ENCODE assay signal across 9 cellular contexts in the genomic region with DNA sequence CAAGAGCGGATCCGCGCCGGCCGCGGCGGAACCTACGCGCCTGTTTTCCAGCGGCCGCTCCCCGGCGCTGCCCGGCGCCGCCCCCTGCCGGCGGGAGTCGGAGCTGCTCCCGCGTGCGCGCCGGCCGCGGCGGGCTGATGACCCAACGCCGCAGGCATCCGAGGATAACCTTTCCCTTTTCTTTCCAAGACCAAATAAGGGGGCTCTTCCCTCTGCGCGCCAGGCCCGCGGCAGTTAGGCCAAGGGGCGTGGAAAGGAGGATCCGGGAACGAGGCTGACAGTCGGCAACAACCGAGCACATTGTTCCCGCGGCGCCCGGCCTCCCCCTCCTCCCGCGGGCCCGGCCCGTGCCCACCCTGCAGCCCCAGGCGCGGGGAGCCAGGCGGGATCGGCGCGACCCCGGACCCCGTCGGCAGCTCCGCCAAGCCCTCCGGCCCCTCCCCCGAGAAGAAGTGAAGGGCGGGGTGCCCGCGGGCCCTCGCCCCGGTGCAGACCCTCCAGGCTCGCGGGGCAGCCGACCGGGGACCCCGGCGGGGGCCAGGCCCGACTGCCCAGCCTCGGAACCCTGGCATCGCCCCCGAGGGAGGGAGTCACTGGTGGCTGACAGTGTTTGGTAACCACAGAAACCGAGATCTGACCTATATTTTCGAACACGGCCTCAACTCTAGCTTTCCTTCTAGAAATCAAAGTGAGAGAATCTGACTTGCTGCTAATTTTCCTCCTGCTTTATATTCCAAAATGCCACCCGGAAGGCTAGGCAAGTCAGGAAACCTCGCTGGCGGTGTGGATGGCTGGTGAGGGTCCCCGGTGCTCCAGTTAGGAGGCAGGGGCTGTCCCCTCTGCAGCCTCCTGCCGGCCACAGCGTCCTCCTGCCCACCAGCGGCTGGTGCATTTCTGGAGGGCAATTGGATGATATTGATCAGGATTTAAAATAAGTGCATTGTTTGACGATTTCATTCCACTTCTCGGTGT. TPM values are rescaled to one million over a fixed set of nuclear protein-coding genes. Genes with fewer than 3 reads are reported as not detected.
DNase-seq lines count a peak whose midpoint lies in the region; ATAC-seq and TF ChIP-seq lines count a peak whose summit lies in the region.
"Had no signal": no experiment of that assay in that cellular context is flagged by ENCODE, and none has a peak within 500 bp of the region (broad histone marks: within the 10 kb centered on the region; RNA-seq: fewer than 3 reads in every experiment).

No MANE protein-coding gene starts in this region.

- no peak overlapping the region for H3K14ac ChIP-seq in neuronal stem cell (ENCODE audit: low read length)

- H2AK5ac ChIP-seq in neuronal stem cell (ENCODE audit: low read depth, low read length), result no peak overlapping the region

- no peak overlapping the region for H4K8ac ChIP-seq in neuronal stem cell (ENCODE audit: low read depth, low read length)

- H3K36me3 Mint-ChIP-seq in activated naive CD4-positive, alpha-beta T cell treated with anti-CD3 and anti-CD28 coated beads, Interleukin-2, amount 50 U/mL, for 72 hours, result no peaks in the 10 kb centered on the region

- peak; percentile 73 to 90 for TF ChIP-seq CTCF in tibial artery (IDR thresholded peaks at IDR 0.05)

- H3K9ac ChIP-seq in BLaER1 treated with 17β-estradiol and CSF1 and Interleukin-3, amounts not matched to agents 10 nM and 100 nM, result peak overlapping the region; percentile 60 to 86 (median 76)
- H3K9ac ChIP-seq in neuronal stem cell (ENCODE audit: low read depth, low read length, poor library complexity), result peak overlapping the region; percentile 63

- H3K79me1 ChIP-seq in neuronal stem cell (ENCODE audit: low read depth, low read length), result no peaks in the 10 kb centered on the region

- H2BK12ac ChIP-seq in neuronal stem cell (ENCODE audit: low read length), result no peak overlapping the region

- ATAC-seq in HG03460 (IDR thresholded peaks at IDR 0.05; ENCODE audit: unreplicated experiment), result peak; percentile 65
- peak; percentile 83 to 85 for ATAC-seq in activated naive CD4-positive, alpha-beta T cell treated with anti-CD3 and anti-CD28 coated beads, Interleukin-2, amount 50 U/mL, for 72 hours

- H3K27ac Mint-ChIP-seq in activated naive CD4-positive, alpha-beta T cell treated with anti-CD3 and anti-CD28 coated beads, Interleukin-2, amount 50 U/mL, for 72 hours, result no peak overlapping the region

- peaks cover 0 to 19% (median 7%) of the 10 kb centered on the region in 11 experiments; a peak in 10 of 22 replicates for H3K27me3 ChIP-seq in BLaER1 treated with 17β-estradiol and CSF1 and Interleukin-3, amounts not matched to agents 10 nM and 100 nM
- H3K27me3 ChIP-seq in neuronal stem cell (ENCODE audit: control insufficient read depth in 3 of 3, insufficient read depth in 3 of 3, low read depth in 1 of 3, low read length in 3 of 3), result peaks cover 0 to 18% (median 2%) of the 10 kb centered on the region in 3 experiments
- no peaks in the 10 kb centered on the region for H3K27me3 ChIP-seq in tibial artery

- H2BK120ac ChIP-seq in neuronal stem cell (ENCODE audit: low read depth, low read length), result peak overlapping the region; percentile 37

- H2BK15ac ChIP-seq in neuronal stem cell (ENCODE audit: low read length), result no peak overlapping the region

- intact Hi-C loops in tibial artery (cut with DNase I; ENCODE audit: low total_unique reads), result loop anchor here (5.0 kb wide), 1 partner anchor 282 kb away; no protein-coding TSS in a partner anchor

- H2AFZ ChIP-seq in neuronal stem cell (ENCODE audit: low read length), result peak overlapping the region; percentile 99

- no peaks in the 10 kb centered on the region for H3K9me3 ChIP-seq in BLaER1 treated with 17β-estradiol and CSF1 and Interleukin-3, amounts not matched to agents 10 nM and 100 nM (replicated peaks in 1 of 11)
- H3K9me3 ChIP-seq in neuronal stem cell (replicated peaks in 1 of 2; ENCODE audit: control insufficient read depth in 2 of 2, insufficient read depth in 1 of 2, low read depth in 1 of 2, low read length in 2 of 2), result no peaks in the 10 kb centered on the region
- H3K9me3 ChIP-seq in tibial artery, result no peaks in the 10 kb centered on the region

- H3K23ac ChIP-seq in neuronal stem cell (ENCODE audit: low read depth, low read length, poor library complexity), result no peak overlapping the region

- no peaks in the 10 kb centered on the region for H4K20me1 ChIP-seq in BLaER1 treated with 17β-estradiol and CSF1 and Interleukin-3, amounts not matched to agents 10 nM and 100 nM

- H3K4me2 ChIP-seq in BLaER1 treated with 17β-estradiol and CSF1 and Interleukin-3, amounts not matched to agents 10 nM and 100 nM, result peak overlapping the region; percentile 92 to 100 (median 98)
- H3K4me2 ChIP-seq in neuronal stem cell (ENCODE audit: insufficient read depth, low read length, poor library complexity, severe bottlenecking), result peak overlapping the region; percentile 70

- H3K9me3 Mint-ChIP-seq in activated naive CD4-positive, alpha-beta T cell treated with anti-CD3 and anti-CD28 coated beads, Interleukin-2, amount 50 U/mL, for 72 hours, result no peaks in the 10 kb centered on the region

- no peaks in the 10 kb centered on the region for H3K36me3 ChIP-seq in BLaER1 treated with 17β-estradiol and CSF1 and Interleukin-3, amounts not matched to agents 10 nM and 100 nM
- H3K36me3 ChIP-seq in neuronal stem cell (replicated peaks in 1 of 2; ENCODE audit: control insufficient read depth in 2 of 2, insufficient read depth in 2 of 2, low read length in 2 of 2) (no peaks in the 10 kb centered on the region), tibial artery (no peaks in the 10 kb centered on the region)

- DNase-seq in GM19240 (ENCODE audit: insufficient read length, low spot score) (peak; percentile 53), RPMI7951 (ENCODE audit: low read depth) (peak; percentile 87), glomerular visceral epithelial cell (ENCODE audit: extremely low spot score) (peak; percentile 88), neuronal stem cell (ENCODE audit: low spot score) (peak; percentile 85), tibial artery (peak; percentile 73 to 94)
- peak; percentile 66 to 75 for DNase-seq in activated naive CD4-positive, alpha-beta T cell treated with anti-CD3 and anti-CD28 coated beads, Interleukin-2, amount 50 U/mL, for 72 hours (ENCODE audit: low spot score in 2 of 2)

- peak overlapping the region; percentile 60 for H2BK5ac ChIP-seq in neuronal stem cell (ENCODE audit: low read length)

- no peak overlapping the region for H3K4ac ChIP-seq in neuronal stem cell (ENCODE audit: low read length)

- H4K91ac ChIP-seq in neuronal stem cell (ENCODE audit: low read depth, low read length, poor library complexity), result no peak overlapping the region

- H3K4me1 ChIP-seq in BLaER1 treated with 17β-estradiol and CSF1 and Interleukin-3, amounts not matched to agents 10 nM and 100 nM, result peaks cover 7 to 46% (median 36%) of the 10 kb centered on the region in 10 experiments; a peak in 19 of 20 replicates
- H3K4me1 ChIP-seq in neuronal stem cell (ENCODE audit: control insufficient read depth in 2 of 2, insufficient read depth in 1 of 2, low read depth in 1 of 2, low read length in 2 of 2) (peaks cover 4 to 9% of the 10 kb centered on the region in 2 donors), tibial artery (peaks cover 0 to 19% (median 7%) of the 10 kb centered on the region in 4 donors)

- no CpG with 5 or more reads among the region's 86 CpGs for WGBS in neuronal stem cell (ENCODE audit: extremely low coverage in 2 of 2, insufficient read length in 2 of 2, insufficient replicate concordance in 1 of 2), 2 donors

- H3K4me3 ChIP-seq in BLaER1 treated with 17β-estradiol and CSF1 and Interleukin-3, amounts not matched to agents 10 nM and 100 nM, result peak overlapping the region; percentile 56 to 79 (median 66)
- H3K4me3 ChIP-seq in neuronal stem cell (ENCODE audit: low read length in 2 of 2), result peak overlapping the region; percentile 52 to 76
- H3K4me3 ChIP-seq in tibial artery, result peak overlapping the region; percentile 61 to 75

- peak overlapping the region; percentile 92 for H3K18ac ChIP-seq in neuronal stem cell (ENCODE audit: low read length)

- H3K27ac ChIP-seq in BLaER1 treated with 17β-estradiol and CSF1 and Interleukin-3, amounts not matched to agents 10 nM and 100 nM, result peak overlapping the region in 10 of 11 experiments; percentile 36 to 82 (median 62); a peak in 17 of 22 replicates
- H3K27ac ChIP-seq in neuronal stem cell (replicated peaks; ENCODE audit: low read length), result peak overlapping the region; percentile 68
- peak overlapping the region; percentile 92 to 93 for H3K27ac ChIP-seq in tibial artery

RNA-seq across cellular contexts. Expression of gene SYNM, which starts 45.6 kb away (rescaled TPM):
- total RNA-seq in RPMI7951 (2014; rRNA removed; shearing (Covaris generic)), result 6.6 and 7.3 TPM in 2 replicates
- total RNA-seq in activated naive CD4-positive, alpha-beta T cell treated with anti-CD3 and anti-CD28 coated beads, Interleukin-2, amount 50 U/mL, for 72 hours, result under 1 TPM; 0.16 to 0.43 TPM
- 0.82 TPM for polyA plus RNA-seq in neuronal stem cell (2013, experiment 1 of 2)
- polyA plus RNA-seq in neuronal stem cell (2013, experiment 2 of 2), result 0.94 TPM

RNA-seq across cellular contexts. Expression of gene PGPEP1L, which starts 51.7 kb away (rescaled TPM):
- not detected in 2 replicates for total RNA-seq in RPMI7951 (2014; rRNA removed; shearing (Covaris generic))
- not detected for total RNA-seq in activated naive CD4-positive, alpha-beta T cell treated with anti-CD3 and anti-CD28 coated beads, Interleukin-2, amount 50 U/mL, for 72 hours
- polyA plus RNA-seq in neuronal stem cell (2013, experiment 1 of 2), result not detected
- polyA plus RNA-seq in neuronal stem cell (2013, experiment 2 of 2), result not detected
- total RNA-seq: T-helper 1 cell treated with Interleukin-12 subunit alpha and Interleukin-12 subunit beta and Interleukin-4 antibody, amounts not matched to agents 30 ng/mL and 1 ng/mL, for 36 hours had no signal

Comparison
In these comparisons a context has a peak if more than half of its experiments do, and no peak if none do; other contexts are left out.
1. Peak in every context shown above with its lines: DNase-seq, ATAC-seq, H3K4me3 ChIP-seq and H3K27ac ChIP-seq.